ENCODE assay signal across 1 cellular context in the genomic region with DNA sequence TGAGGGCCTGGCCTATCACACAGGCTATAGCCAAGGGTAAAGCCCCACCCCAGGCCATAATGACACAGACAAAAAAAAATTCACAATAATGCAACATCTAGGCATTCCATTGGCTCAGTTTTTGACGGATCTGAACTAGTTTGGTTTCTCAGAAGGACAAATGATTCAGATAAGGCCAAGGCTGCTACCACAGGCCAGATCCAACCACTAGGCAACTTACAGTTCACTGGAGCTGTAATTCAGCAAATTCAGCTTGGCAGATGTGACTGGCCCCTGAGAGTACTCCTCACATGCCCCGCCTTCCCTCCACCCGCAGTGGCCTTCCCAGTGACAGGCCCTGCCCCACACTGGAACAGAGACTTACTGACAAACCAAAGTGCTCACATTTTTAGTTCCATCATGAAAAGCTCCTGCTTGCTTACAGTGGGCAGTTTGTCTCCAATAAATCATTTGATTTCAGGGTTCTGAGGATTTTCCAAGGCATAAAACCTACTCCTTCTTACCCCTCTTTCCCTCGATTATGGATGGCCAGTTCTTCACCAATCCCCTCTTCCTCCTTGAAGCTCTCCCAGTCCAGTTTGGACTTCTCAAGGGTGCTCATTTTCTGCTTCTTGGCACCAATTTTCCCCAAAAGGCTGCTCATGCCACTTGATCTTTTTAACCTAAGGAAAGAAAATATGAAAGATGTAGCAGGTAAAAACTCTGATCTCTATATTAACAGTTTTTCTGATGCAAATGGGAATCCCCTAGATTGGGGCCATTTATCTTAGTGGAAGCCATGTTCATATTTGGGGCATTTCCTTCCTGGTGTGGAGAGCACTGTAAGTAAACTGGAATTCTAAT.
TF ChIP-seq lines count a peak whose summit lies in the region.

No MANE protein-coding gene starts in this region.

TF ChIP-seq in GM12878, 131 proteins besides CTCF, POLR2A, EP300 and RAD21:
- TF ChIP-seq SRF (IDR thresholded peaks at IDR 0.05; ENCODE audit: low read depth in 2 of 2, low read length in 2 of 2), result 0 out of 4 replicates have a peak, but pooled peaks of 1 of the 2 experiments have one; percentile 53
- TF ChIP-seq ZNF592 (IDR thresholded peaks at IDR 0.05), result no peak
